In the genomic region with DNA sequence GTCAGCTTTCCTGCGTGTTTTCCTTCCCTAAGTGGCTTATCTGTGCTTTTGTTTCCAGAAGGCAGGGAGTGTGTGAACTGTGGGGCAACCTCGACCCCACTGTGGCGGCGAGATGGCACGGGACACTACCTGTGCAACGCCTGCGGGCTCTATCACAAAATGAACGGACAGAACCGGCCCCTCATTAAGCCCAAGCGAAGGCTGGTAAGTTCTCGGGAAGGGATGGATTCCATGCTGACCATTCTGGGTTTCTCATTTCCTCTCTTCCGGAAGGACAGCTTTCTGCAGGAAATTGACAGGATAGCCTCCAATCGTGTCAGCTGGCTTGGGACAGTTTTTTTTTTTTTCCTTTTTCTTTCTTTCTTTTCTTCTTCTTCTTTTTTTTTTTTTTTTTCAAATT, we compare ENCODE assay signal across 17 cellular contexts. TPM values are rescaled to one million over a fixed set of nuclear protein-coding genes. Genes with fewer than 3 reads are reported as not detected.
A peak's percentile ranks its signal among the peaks of the same experiment; 100 is the strongest.
DNase-seq lines count a peak whose midpoint lies in the region; ATAC-seq and TF ChIP-seq lines count a peak whose summit lies in the region.
"Had no signal": no experiment of that assay in that cellular context is flagged by ENCODE, and none has a peak within 500 bp of the region (broad histone marks: within the 10 kb centered on the region; RNA-seq: fewer than 3 reads in every experiment).

No MANE protein-coding gene starts in this region.

- H3K27me3 ChIP-seq in CD8-positive, alpha-beta memory T cell (ENCODE audit: insufficient read depth, low read length, poor library complexity, severe bottlenecking), result no peaks in the 10 kb centered on the region
- H3K27me3 ChIP-seq in HUES6 (ENCODE audit: control insufficient read depth, insufficient read depth, low read length), result peaks cover 67% of the 10 kb centered on the region
- H3K27me3 ChIP-seq in brain microvascular endothelial cell (replicated peaks), result peaks cover 38% of the 10 kb centered on the region

- H3K9ac ChIP-seq in HUES6 (ENCODE audit: low read length), result peak overlapping the region; percentile 27
- H3K9ac ChIP-seq: KMS-11 had no signal

- DNase-seq in CD8-positive, alpha-beta memory T cell, result no peak
- no peak for DNase-seq in effector memory CD8-positive, alpha-beta T cell
- no peak for DNase-seq in natural killer cell treated with Interleukin-12 subunit alpha and Interleukin-12 subunit beta and Interleukin-15 and Interleukin-18, amount 100 ng/mL, for 72 hours (ENCODE audit: low spot score)
- no peak for DNase-seq in brain microvascular endothelial cell
- DNase-seq: effector memory CD4-positive, alpha-beta T cell; foreskin melanocyte; NCI-H1105 treated with DMSO at 0.1 percent for 48 hours; NCI-H2227 treated with DMSO at 0.1 percent for 48 hours; SHP77 treated with DMSO at 0.1 percent for 48 hours; stimulated activated naive CD4-positive, alpha-beta T cell treated with Interleukin-2 at 50 U/mL for 16 hours had no signal

- peaks cover 38 to 93% (median 41%) of the 10 kb centered on the region in 3 donors for H3K36me3 Mint-ChIP-seq in CD8-positive, alpha-beta memory T cell
- peaks cover 100% of the 10 kb centered on the region for H3K36me3 Mint-ChIP-seq in effector memory CD8-positive, alpha-beta T cell (ENCODE audit: insufficient read depth)
- peaks cover 35% of the 10 kb centered on the region for H3K36me3 Mint-ChIP-seq in natural killer cell treated with Interleukin-12 subunit alpha and Interleukin-12 subunit beta and Interleukin-15 and Interleukin-18, amount 100 ng/mL, for 72 hours

- H3K27me3 Mint-ChIP-seq in CD8-positive, alpha-beta memory T cell, result peaks cover 0 to 3% of the 10 kb centered on the region in 2 donors
- no peaks in the 10 kb centered on the region for H3K27me3 Mint-ChIP-seq in effector memory CD8-positive, alpha-beta T cell
- peaks cover 0 to 2% of the 10 kb centered on the region in 2 donors for H3K27me3 Mint-ChIP-seq in natural killer cell treated with Interleukin-12 subunit alpha and Interleukin-12 subunit beta and Interleukin-15 and Interleukin-18, amount 100 ng/mL, for 72 hours
- H3K27me3 Mint-ChIP-seq: activated naive CD4-positive, alpha-beta T cell treated with anti-CD3 and anti-CD28 coated beads, Interleukin-2, amount 50 U/mL, for 24 hours had no signal

- H3K9me3 ChIP-seq in CD8-positive, alpha-beta memory T cell (ENCODE audit: low read length), result no peaks in the 10 kb centered on the region
- H3K9me3 ChIP-seq in HUES6 (ENCODE audit: control insufficient read depth, insufficient read depth, low read depth, low read length), result no peaks in the 10 kb centered on the region

- H3K36me3 ChIP-seq in CD8-positive, alpha-beta memory T cell (ENCODE audit: insufficient read depth, low read length), result peaks cover 47% of the 10 kb centered on the region
- peaks cover 2% of the 10 kb centered on the region; the same call in 1 of the 2 replicates for H3K36me3 ChIP-seq in HUES6 (ENCODE audit: control insufficient read depth, insufficient read depth, low read length)
- H3K36me3 ChIP-seq in brain microvascular endothelial cell (replicated peaks), result no peaks in the 10 kb centered on the region

- H3K27ac Mint-ChIP-seq in CD8-positive, alpha-beta memory T cell, result peak overlapping the region; percentile 24 to 95 (median 76)
- H3K27ac Mint-ChIP-seq in effector memory CD8-positive, alpha-beta T cell, result peak overlapping the region; percentile 97 to 99
- H3K27ac Mint-ChIP-seq in natural killer cell treated with Interleukin-12 subunit alpha and Interleukin-12 subunit beta and Interleukin-15 and Interleukin-18, amount 100 ng/mL, for 72 hours, result peak overlapping the region; percentile 60 to 88
- H3K27ac Mint-ChIP-seq: memory B cell had no signal

- no peak for ATAC-seq in effector memory CD8-positive, alpha-beta T cell (replicated peaks)
- no peak for ATAC-seq in natural killer cell treated with Interleukin-12 subunit alpha and Interleukin-12 subunit beta and Interleukin-15 and Interleukin-18, amount 100 ng/mL, for 72 hours
- no peak for ATAC-seq in GM19452 (IDR thresholded peaks at IDR 0.05; ENCODE audit: unreplicated experiment)
- no peak for ATAC-seq in HG02678 (IDR thresholded peaks at IDR 0.05; ENCODE audit: unreplicated experiment)

- no peak overlapping the region for H3K27ac ChIP-seq in CD8-positive, alpha-beta memory T cell (ENCODE audit: low read depth, low read length)
- no peak overlapping the region for H3K27ac ChIP-seq in HUES6 (ENCODE audit: low read depth, low read length)
- H3K27ac ChIP-seq in brain microvascular endothelial cell, result no peak overlapping the region
- H3K27ac ChIP-seq: KMS-11 had no signal

- in situ Hi-C loops in brain microvascular endothelial cell (cut with HindIII; ENCODE audit: low pct_ligation_motif_present, low sequenced_read_pairs), result no loop called here

- POLR2A ChIA-PET in CD8-positive, alpha-beta memory T cell (lab: Charles Lee), result no interaction called here

- H3K4me1 Mint-ChIP-seq in CD8-positive, alpha-beta memory T cell, result peaks cover 87 to 97% (median 97%) of the 10 kb centered on the region in 3 donors
- H3K4me1 Mint-ChIP-seq in effector memory CD8-positive, alpha-beta T cell (ENCODE audit: low read depth in 2 of 2), result peaks cover 74 to 81% of the 10 kb centered on the region in 2 donors
- peaks cover 71 to 73% of the 10 kb centered on the region in 2 donors for H3K4me1 Mint-ChIP-seq in natural killer cell treated with Interleukin-12 subunit alpha and Interleukin-12 subunit beta and Interleukin-15 and Interleukin-18, amount 100 ng/mL, for 72 hours (ENCODE audit: low read depth in 2 of 2)

- CTCF ChIA-PET in CD8-positive, alpha-beta memory T cell (lab: Charles Lee), result interaction anchor here (1.1 to 1.3 kb wide), 2 partner anchors 31 to 409 kb away, joined by 3 to 5 read pairs; no protein-coding TSS in a partner anchor

- H3K9me3 Mint-ChIP-seq in CD8-positive, alpha-beta memory T cell, result no peaks in the 10 kb centered on the region
- no peaks in the 10 kb centered on the region for H3K9me3 Mint-ChIP-seq in effector memory CD8-positive, alpha-beta T cell
- no peaks in the 10 kb centered on the region for H3K9me3 Mint-ChIP-seq in natural killer cell treated with Interleukin-12 subunit alpha and Interleukin-12 subunit beta and Interleukin-15 and Interleukin-18, amount 100 ng/mL, for 72 hours
- H3K9me3 Mint-ChIP-seq: activated naive CD4-positive, alpha-beta T cell treated with anti-CD3 and anti-CD28 coated beads, Interleukin-2, amount 50 U/mL, for 24 hours; memory B cell had no signal

- no peak for TF ChIP-seq CTCF in brain microvascular endothelial cell (IDR thresholded peaks at IDR 0.05; ENCODE audit: low read depth, low read length, missing control alignments)

- peak overlapping the region; percentile 3 to 97 (median 38) for H3K4me3 Mint-ChIP-seq in CD8-positive, alpha-beta memory T cell
- peak overlapping the region; percentile 36 to 64 for H3K4me3 Mint-ChIP-seq in effector memory CD8-positive, alpha-beta T cell
- peak overlapping the region; percentile 70 for H3K4me3 Mint-ChIP-seq in natural killer cell treated with Interleukin-12 subunit alpha and Interleukin-12 subunit beta and Interleukin-15 and Interleukin-18, amount 100 ng/mL, for 72 hours
- H3K4me3 Mint-ChIP-seq: activated naive CD4-positive, alpha-beta T cell treated with anti-CD3 and anti-CD28 coated beads, Interleukin-2, amount 50 U/mL, for 24 hours; memory B cell had no signal

- peaks cover 85% of the 10 kb centered on the region for H3K4me1 ChIP-seq in CD8-positive, alpha-beta memory T cell (ENCODE audit: insufficient read depth, low read length)
- H3K4me1 ChIP-seq in HUES6 (ENCODE audit: control insufficient read depth, insufficient read depth, low read length), result peaks cover 65% of the 10 kb centered on the region

- no peak overlapping the region for H3K4me3 ChIP-seq in CD8-positive, alpha-beta memory T cell (ENCODE audit: low read length)
- H3K4me3 ChIP-seq in HUES6 (ENCODE audit: low read depth, low read length) (peak overlapping the region; percentile 47), brain microvascular endothelial cell (ENCODE audit: low read depth, low read length) (no peak overlapping the region)

RNA-seq across cellular contexts. Expression of gene GATA3, which starts 9.4 kb away (rescaled TPM):
- total RNA-seq in CD8-positive, alpha-beta memory T cell, result 10 to 100 TPM; 48.9 to 53.3 TPM
- polyA plus RNA-seq in CD8-positive, alpha-beta memory T cell, result 58.6 TPM
- 10 to 100 TPM in 1 of 2 donors, 1 to 10 TPM in 1; 7.6 to 10.9 TPM for total RNA-seq in natural killer cell treated with Interleukin-12 subunit alpha and Interleukin-12 subunit beta and Interleukin-15 and Interleukin-18, amount 100 ng/mL, for 72 hours
- total RNA-seq: osteocyte had no signal

Comparison
In these comparisons a context has a peak if more than half of its experiments do, and no peak if none do; other contexts are left out.
1. RNA of gene GATA3, which starts 9.4 kb away (total RNA-seq): 48.9 to 53.3 TPM in CD8-positive, alpha-beta memory T cell; 7.6 to 10.9 TPM in natural killer cell treated with Interleukin-12 subunit alpha and Interleukin-12 subunit beta and Interleukin-15 and Interleukin-18, amount 100 ng/mL, for 72 hours; every median in the first group is over 4 times any median in the second.
2. Peak in every context shown above with its lines, with median percentiles within 50 percentile points of each other: H3K27ac Mint-ChIP-seq and H3K4me3 Mint-ChIP-seq.